27 cellular contexts compared by ENCODE assay signal in the genomic region with DNA sequence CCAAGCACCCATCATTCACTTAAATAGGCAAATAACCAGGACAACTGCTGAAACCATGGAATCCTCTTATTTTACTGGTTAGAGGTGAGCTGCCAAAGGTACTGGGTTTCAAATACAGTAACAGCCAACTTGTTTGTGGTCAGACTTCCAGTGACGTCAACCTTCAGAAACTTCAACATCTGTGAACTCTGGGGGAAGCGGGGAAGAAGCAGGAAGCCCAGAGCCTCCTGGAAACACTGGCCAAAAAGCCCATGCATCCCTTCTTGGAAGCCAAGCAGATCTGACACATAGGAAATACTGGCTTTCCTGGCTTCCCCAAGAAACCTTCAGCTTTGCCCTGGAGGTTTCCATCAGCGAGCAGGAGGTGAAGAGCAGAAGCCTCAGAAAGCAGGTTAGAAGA. TPM values are rescaled to one million over a fixed set of nuclear protein-coding genes. Genes with fewer than 3 reads are reported as not detected.
DNase-seq lines count a peak whose midpoint lies in the region; ATAC-seq and TF ChIP-seq lines count a peak whose summit lies in the region.
"Had no signal": no experiment of that assay in that cellular context is flagged by ENCODE, and none has a peak within 500 bp of the region (broad histone marks: within the 10 kb centered on the region; RNA-seq: fewer than 3 reads in every experiment).

No MANE protein-coding gene starts in this region.

- no peak overlapping the region for H3K4me3 ChIP-seq in fibroblast of lung (replicated peaks in 1 of 4; ENCODE audit: control extremely low read depth in 1 of 4, insufficient read depth in 1 of 4, low read depth in 3 of 4, low read length in 4 of 4)
- H3K4me3 ChIP-seq: A549, esophagus squamous epithelium, left lung, right lobe of liver, upper lobe of left lung had no signal

- H3K27ac Mint-ChIP-seq in stimulated activated memory B cell treated with anti-CD40 and anti-IgM and Interleukin-4, amounts not matched to agents 10 μg/mL and 1 μg/mL and 100 μg/mL, for 72 hours: no peak overlapping the region
- H3K27ac Mint-ChIP-seq: activated naive CD4-positive, alpha-beta T cell treated with anti-CD3 and anti-CD28 coated beads, Interleukin-2, amount 10 ng/mL, durations not matched to agents 7 days and 5 days; activated T-cell treated with anti-CD3 and anti-CD28 coated beads, Interleukin-2, amount 50 U/mL, for 72 hours; HFFc6; nephron had no signal

- H3K9ac ChIP-seq in fibroblast of lung (ENCODE audit: insufficient read depth, low read length): no peak overlapping the region
- H3K9ac ChIP-seq: parathyroid adenoma had no signal

- no peaks in the 10 kb centered on the region for H3K9me3 ChIP-seq in fibroblast of lung (ENCODE audit: control insufficient read depth, insufficient read depth, low read depth, low read length)
- H3K9me3 ChIP-seq: A549, esophagus squamous epithelium, left lung, right lobe of liver, upper lobe of left lung had no signal

- DNase-seq in AG08395 (ENCODE audit: low spot score): peak; percentile 26
- peak; percentile 80 for DNase-seq in H4 (ENCODE audit: low spot score)
- peak; percentile 33 for DNase-seq in amniotic epithelial cell (ENCODE audit: low read depth)
- peak; percentile 27 to 90 for DNase-seq in fibroblast of lung (ENCODE audit: low read depth in 2 of 2)
- no peak for DNase-seq in midbrain (lab: John Stamatoyannopoulos, UW)
- no peak for DNase-seq in NCI-H2171 treated with DMSO at 0.1 percent for 48 hours (lab: John Stamatoyannopoulos, UW)
- DNase-seq: activated CD4-positive, alpha-beta T cell treated with anti-CD3 and anti-CD28 coated beads for 48 hours; activated naive CD4-positive, alpha-beta T cell treated with anti-CD3 and anti-CD28 coated beads, Interleukin-2, amount 10 ng/mL, durations not matched to agents 7 days and 5 days; activated T-cell treated with anti-CD3 and anti-CD28 coated beads, Interleukin-2, amount 50 U/mL, for 72 hours; aorta; DMS153; esophagus squamous epithelium; HFFc6; left lung; NCI-H1105 treated with DMSO at 0.1 percent for 48 hours; NCI-H2081; NCI-H510A; right lobe of liver; stimulated activated CD4-positive, alpha-beta T cell treated with anti-CD3 and anti-CD28 coated beads, Interleukin-15, amount 100 ng/mL, for 24 hours; upper lobe of left lung had no signal

- peaks cover 6% of the 10 kb centered on the region for H3K4me1 Mint-ChIP-seq in stimulated activated memory B cell treated with anti-CD40 and anti-IgM and Interleukin-4, amounts not matched to agents 10 μg/mL and 1 μg/mL and 100 μg/mL, for 72 hours
- H3K4me1 Mint-ChIP-seq: nephron had no signal

- no peak overlapping the region for H2AFZ ChIP-seq in fibroblast of lung (ENCODE audit: low read length)
- H2AFZ ChIP-seq: parathyroid adenoma had no signal

- H3K79me2 ChIP-seq in fibroblast of lung (ENCODE audit: control insufficient read depth, insufficient read depth, low read length): no peaks in the 10 kb centered on the region
- H3K79me2 ChIP-seq: parathyroid adenoma had no signal

- no peak for ATAC-seq in stimulated activated memory B cell treated with anti-CD40 and anti-IgM and Interleukin-4, amounts not matched to agents 10 μg/mL and 1 μg/mL and 100 μg/mL, for 72 hours
- no peak for ATAC-seq in GM21381 (IDR thresholded peaks at IDR 0.05; ENCODE audit: unreplicated experiment)
- ATAC-seq: A549; activated T-cell treated with anti-CD3 and anti-CD28 coated beads, Interleukin-2, amount 50 U/mL, for 72 hours; left lung; Panc1; right lobe of liver had no signal

- H3K4me1 ChIP-seq in fibroblast of lung (ENCODE audit: control insufficient read depth, extremely low read depth, insufficient read depth, low read length): no peaks in the 10 kb centered on the region
- H3K4me1 ChIP-seq: A549, left lung, parathyroid adenoma, right lobe of liver had no signal

- no peak overlapping the region for H3K27ac ChIP-seq in fibroblast of lung (ENCODE audit: insufficient read depth, low read length)
- H3K27ac ChIP-seq: A549, esophagus squamous epithelium, left lung, parathyroid adenoma, right lobe of liver, upper lobe of left lung had no signal

- H4K20me1 ChIP-seq in fibroblast of lung (ENCODE audit: control insufficient read depth, extremely low read depth, insufficient read depth, low read length): no peaks in the 10 kb centered on the region

- H3K4me3 Mint-ChIP-seq in stimulated activated memory B cell treated with anti-CD40 and anti-IgM and Interleukin-4, amounts not matched to agents 10 μg/mL and 1 μg/mL and 100 μg/mL, for 72 hours: no peak overlapping the region
- H3K4me3 Mint-ChIP-seq: activated naive CD4-positive, alpha-beta T cell treated with anti-CD3 and anti-CD28 coated beads, Interleukin-2, amount 10 ng/mL, durations not matched to agents 7 days and 5 days; activated T-cell treated with anti-CD3 and anti-CD28 coated beads, Interleukin-2, amount 50 U/mL, for 72 hours; HFFc6; nephron had no signal

- peaks cover 8% of the 10 kb centered on the region for H3K27me3 ChIP-seq in fibroblast of lung (ENCODE audit: control insufficient read depth, insufficient read depth, low read length)
- H3K27me3 ChIP-seq: right lobe of liver, upper lobe of left lung had no signal

- H3K4me2 ChIP-seq in fibroblast of lung (ENCODE audit: extremely low read depth, insufficient read depth, low read length): no peak overlapping the region
- H3K4me2 ChIP-seq: A549 had no signal

- TF ChIP-seq CTCF in fibroblast of lung (conservative IDR thresholded peaks at IDR 0.05 in 1 of 2, IDR thresholded peaks at IDR 0.05 in 1 of 2; ENCODE audit: low read depth in 1 of 2, low read length in 2 of 2): no peak

- H3K27me3 Mint-ChIP-seq in stimulated activated memory B cell treated with anti-CD40 and anti-IgM and Interleukin-4, amounts not matched to agents 10 μg/mL and 1 μg/mL and 100 μg/mL, for 72 hours: peaks cover 50% of the 10 kb centered on the region

- no peaks in the 10 kb centered on the region for H3K36me3 Mint-ChIP-seq in stimulated activated memory B cell treated with anti-CD40 and anti-IgM and Interleukin-4, amounts not matched to agents 10 μg/mL and 1 μg/mL and 100 μg/mL, for 72 hours
- H3K36me3 Mint-ChIP-seq: activated naive CD4-positive, alpha-beta T cell treated with anti-CD3 and anti-CD28 coated beads, Interleukin-2, amount 10 ng/mL, durations not matched to agents 7 days and 5 days had no signal

- H3K9me3 Mint-ChIP-seq in stimulated activated memory B cell treated with anti-CD40 and anti-IgM and Interleukin-4, amounts not matched to agents 10 μg/mL and 1 μg/mL and 100 μg/mL, for 72 hours: no peaks in the 10 kb centered on the region
- H3K9me3 Mint-ChIP-seq: activated naive CD4-positive, alpha-beta T cell treated with anti-CD3 and anti-CD28 coated beads, Interleukin-2, amount 10 ng/mL, durations not matched to agents 7 days and 5 days; activated T-cell treated with anti-CD3 and anti-CD28 coated beads, Interleukin-2, amount 50 U/mL, for 72 hours; HFFc6; nephron had no signal

- no peaks in the 10 kb centered on the region for H3K36me3 ChIP-seq in fibroblast of lung (ENCODE audit: control insufficient read depth, insufficient read depth, low read length)
- H3K36me3 ChIP-seq: esophagus squamous epithelium, left lung, right lobe of liver, upper lobe of left lung had no signal

RNA-seq across cellular contexts. Expression of gene FRRS1L, which starts 4.9 kb away (rescaled TPM):
- total RNA-seq in H4 (2014; rRNA removed; shearing (Covaris generic)): not detected in 2 replicates
- 0.17 and 0.26 TPM in 2 replicates for total RNA-seq in fibroblast of lung
- 0.08 and 0.15 TPM in 2 replicates for polyA plus RNA-seq in fibroblast of lung
- 0.06 and 0.14 TPM in 2 replicates for polyA plus RNA-seq in fibroblast of lung (2012)
- polyA minus RNA-seq in fibroblast of lung (ENCODE audit: low replicate concordance): 0.04 TPM in 1 of 2 replicates, not detected in the other
- total RNA-seq: activated T-cell treated with anti-CD3 and anti-CD28 coated beads, Interleukin-2, amount 50 U/mL, for 72 hours; HFFc6; right lobe of liver; T-helper 1 cell treated with Interleukin-12 subunit alpha and Interleukin-12 subunit beta and Interleukin-4 antibody, amounts not matched to agents 30 ng/mL and 1 ng/mL, for 36 hours had no signal

RNA-seq across cellular contexts. Expression of gene TMEM245, which starts 52.2 kb away (rescaled TPM):
- total RNA-seq in H4 (2014; rRNA removed; shearing (Covaris generic)): 34.7 and 39.0 TPM in 2 replicates
- total RNA-seq in fibroblast of lung: 44.7 and 48.2 TPM in 2 replicates
- polyA plus RNA-seq in fibroblast of lung: 43.5 and 48.8 TPM in 2 replicates
- 23.8 and 25.7 TPM in 2 replicates for polyA plus RNA-seq in fibroblast of lung (2012)
- 75.3 and 82.1 TPM in 2 replicates for polyA minus RNA-seq in fibroblast of lung (ENCODE audit: low replicate concordance)

Comparison
In these comparisons a context has a peak if more than half of its experiments do, and no peak if none do; other contexts are left out.
1. DNase-seq: peak in AG08395 (single experiment), H4 (single experiment), amniotic epithelial cell (single experiment) and fibroblast of lung (2 of 2); none in midbrain (single experiment) and NCI-H2171 treated with DMSO at 0.1 percent for 48 hours (single experiment).